In the genomic region with DNA sequence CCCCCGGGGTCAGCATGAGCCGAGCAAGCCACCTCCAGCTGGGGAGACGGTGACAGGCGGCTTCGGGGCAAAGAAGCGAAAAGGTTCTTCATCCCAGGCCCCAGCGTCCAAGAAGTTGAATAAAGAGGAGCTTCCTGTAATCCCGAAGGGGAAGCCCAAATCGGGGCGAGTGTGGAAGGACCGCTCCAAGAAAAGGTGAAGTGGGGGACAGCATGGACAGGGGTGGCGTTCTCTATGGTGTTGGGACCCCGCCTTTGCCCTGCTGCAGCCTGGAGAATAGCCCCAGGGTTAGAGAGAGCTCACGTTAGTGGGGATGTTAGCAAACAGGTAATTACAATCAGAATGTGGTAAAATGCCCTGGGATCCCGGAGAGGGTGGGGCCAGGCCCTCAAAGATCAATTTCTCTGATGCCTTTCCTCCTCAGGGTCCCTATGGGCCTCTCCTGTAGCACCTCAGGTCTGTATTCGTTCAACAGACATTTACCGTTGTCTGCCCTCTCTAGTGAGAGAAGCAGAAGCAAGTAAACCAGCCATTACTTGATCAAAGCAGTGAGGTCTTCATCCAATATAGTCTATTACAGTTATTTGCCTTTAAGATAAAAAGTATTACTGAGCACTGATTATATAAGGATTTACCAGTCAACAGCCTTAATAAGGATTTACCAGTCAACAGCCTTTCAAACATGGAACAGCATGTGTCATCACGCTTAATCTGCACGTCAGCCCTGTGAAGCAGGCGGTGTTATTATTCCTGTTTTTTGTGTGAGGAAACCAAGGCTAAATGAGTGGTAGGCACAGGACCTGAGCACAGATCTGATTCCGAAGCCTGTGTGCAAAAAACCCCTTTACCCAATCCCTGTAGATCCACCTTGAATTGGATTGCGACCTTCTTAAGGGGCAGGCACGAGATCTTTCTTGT, we compare ENCODE assay signal across 8 cellular contexts. TPM values are rescaled to one million over a fixed set of nuclear protein-coding genes. Genes with fewer than 3 reads are reported as not detected.
DNase-seq lines count a peak whose midpoint lies in the region; ATAC-seq, FAIRE-seq and TF ChIP-seq lines count a peak whose summit lies in the region.

No MANE protein-coding gene starts in this region.

- peaks cover 15% of the 10 kb centered on the region for H4K20me1 ChIP-seq in PC-3 (ENCODE audit: low read length)

- peaks cover 57% of the 10 kb centered on the region for H3K79me2 ChIP-seq in PC-3 (ENCODE audit: low read length)

- H3K4me3 ChIP-seq in GM06990 (replicated peaks; ENCODE audit: low read depth, low read length) (peak overlapping the region; percentile 73), PC-3 (ENCODE audit: low read length) (peak overlapping the region; percentile 92), pancreas (peak overlapping the region; percentile 63 to 95 (median 94))

- no peaks in the 10 kb centered on the region for H3K27me3 ChIP-seq in GM06990 (replicated peaks; ENCODE audit: control insufficient read depth, insufficient read depth, low read length)
- H3K27me3 ChIP-seq in PC-3 (ENCODE audit: low read length): no peaks in the 10 kb centered on the region
- H3K27me3 ChIP-seq in pancreas: no peaks in the 10 kb centered on the region

- DNase-seq in GM06990 (ENCODE audit: extremely low read depth, insufficient read length) (no peak), PC-3 (peak; percentile 37), epithelial cell of prostate (ENCODE audit: low read depth, low spot score) (no peak), pancreas (peak in 1 of 6 donors; percentile 4), NCI-H774 (lab: John Stamatoyannopoulos, UW) (no peak), mucosa of gallbladder (ENCODE audit: low spot score) (no peak), SIG-M5 (lab: John Stamatoyannopoulos, UW) (no peak)

- H2AFZ ChIP-seq in PC-3 (ENCODE audit: low read length): peak overlapping the region; percentile 70; the same call in 1 of the 2 replicates

- peaks cover 31% of the 10 kb centered on the region for H3K4me1 ChIP-seq in PC-3 (ENCODE audit: insufficient read depth, low read length)
- H3K4me1 ChIP-seq in pancreas: peaks cover 6 to 20% (median 6%) of the 10 kb centered on the region in 3 donors

- BruUV-seq in PC-3 (replicated peaks; lab: Mats Ljungman, UMichigan): no TSS peak

- ATAC-seq in PC-3: no peak; the same call in 1 of the 2 replicates
- ATAC-seq in pancreas: no peak
- no peak for ATAC-seq in GM21390 (IDR thresholded peaks at IDR 0.05; ENCODE audit: unreplicated experiment)

- TF ChIP-seq CTCF in GM06990 (IDR thresholded peaks at IDR 0.05; ENCODE audit: insufficient read depth, low read length, poor library complexity, severe bottlenecking) (no peak), PC-3 (conservative IDR thresholded peaks at IDR 0.05; ENCODE audit: low read depth, low read length) (no peak), pancreas (IDR thresholded peaks at IDR 0.05) (no peak)

- FAIRE-seq in pancreas (lab: Jason Lieb, UNC): no peak

- H3K27ac ChIP-seq in PC-3 (ENCODE audit: low read length) (peak overlapping the region; percentile 59), epithelial cell of prostate (peak overlapping the region; percentile 38), pancreas (peak overlapping the region; percentile 39 to 71 (median 69))

- CTCF ChIA-PET in PC-3 (lab: Charles Lee): interaction anchor here (1.4 to 2.1 kb wide), 3 partner anchors 12 to 56 kb away, joined by 4 to 10 read pairs (median 6); no protein-coding TSS in a partner anchor

- POLR2A ChIA-PET in PC-3 (lab: Charles Lee; ENCODE audit: unreplicated experiment): no interaction called here

- no peaks in the 10 kb centered on the region for H3K9me2 ChIP-seq in PC-3 (replicated peaks; ENCODE audit: low read length)

- intact Hi-C loops in PC-3 (cut with micrococcal nuclease) (no loop called here), pancreas (cut with DNase I) (loop anchor here in 1 of 3 donors (10.0 kb wide), 1 partner anchor 52 kb away; no protein-coding TSS in a partner anchor)

- H3K9ac ChIP-seq in PC-3 (ENCODE audit: low read length): peak overlapping the region; percentile 98

- no peaks in the 10 kb centered on the region for H3F3A ChIP-seq in PC-3 (ENCODE audit: low read length, unreplicated experiment)

- H3K4me2 ChIP-seq in PC-3 (ENCODE audit: low read length): peak overlapping the region; percentile 92

- H3K36me3 ChIP-seq in GM06990 (ENCODE audit: control insufficient read depth, insufficient read depth, low read length) (peaks cover 7% of the 10 kb centered on the region), PC-3 (ENCODE audit: low read depth, low read length) (peaks cover 5% of the 10 kb centered on the region; the same call in 1 of the 2 replicates), pancreas (no peaks in the 10 kb centered on the region)

- H3K9me3 ChIP-seq in PC-3 (ENCODE audit: low read length): no peaks in the 10 kb centered on the region
- H3K9me3 ChIP-seq in pancreas: no peaks in the 10 kb centered on the region

- WGBS in pancreas, 2 donors: 8 to 9% methylated on average over 23 of the region's 23 CpGs

RNA-seq across cellular contexts. Expression of a gene that starts 1.0 kb away (rescaled TPM):
- total RNA-seq in PC-3 (2014; rRNA removed): 67.9 and 108 TPM in 2 replicates
- 10 to 100 TPM in 4 of 6 donors, 1 to 10 TPM in 2; 6.3 to 16.9 (median 11.0) TPM for total RNA-seq in pancreas
- 10 to 100 TPM; 10.5 to 20.8 TPM for polyA plus RNA-seq in pancreas
- 13.0 TPM for total RNA-seq in mucosa of gallbladder

RNA-seq across cellular contexts. Expression of a gene that starts 12.8 kb away (rescaled TPM):
- total RNA-seq in PC-3 (2014; rRNA removed) (0.06 TPM in 1 of 2 replicates, not detected in the other), pancreas (under 1 TPM; 0.09 to 0.67 (median 0.28) TPM), mucosa of gallbladder (0.83 TPM)
- 1 to 10 TPM; 1.4 to 5.7 TPM for polyA plus RNA-seq in pancreas

RNA-seq across cellular contexts. Expression of a gene that starts 24.4 kb away (rescaled TPM):
- total RNA-seq in PC-3 (2014; rRNA removed) (not detected in 2 replicates), pancreas (not detected), mucosa of gallbladder (0.17 TPM)
- polyA plus RNA-seq in pancreas: 1 to 10 TPM in 1 of 2 donors, under 1 TPM in 1; 0.34 to 1.5 TPM

RNA-seq across cellular contexts. Expression of a gene that starts 57.8 kb away (rescaled TPM):
- total RNA-seq in PC-3 (2014; rRNA removed) (not detected in 2 replicates), pancreas (not detected), mucosa of gallbladder (not detected)
- polyA plus RNA-seq in pancreas: not detected
